17 cellular contexts compared by ENCODE assay signal in the genomic region with DNA sequence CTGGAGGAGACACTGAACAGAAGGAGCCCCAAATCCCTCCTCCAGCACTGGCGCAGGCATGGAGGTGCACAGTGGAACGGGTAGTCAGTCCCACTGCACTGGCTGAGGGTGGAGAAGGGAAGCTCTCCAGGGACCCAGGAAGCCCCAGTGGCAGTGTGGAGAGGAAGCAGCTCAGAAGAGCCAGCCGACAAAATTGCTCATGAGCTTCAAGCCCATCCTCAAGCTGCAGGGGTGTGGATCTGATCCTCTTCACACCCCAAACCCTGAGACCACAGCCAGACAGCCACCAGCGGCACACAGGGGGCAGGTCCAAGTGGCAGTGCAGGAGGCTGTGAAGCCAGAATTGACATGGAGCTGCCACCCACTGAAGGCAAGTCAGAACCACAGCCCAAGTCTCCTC. TPM values are rescaled to one million over a fixed set of nuclear protein-coding genes. Genes with fewer than 3 reads are reported as not detected.
DNase-seq lines count a peak whose midpoint lies in the region; ATAC-seq and TF ChIP-seq lines count a peak whose summit lies in the region.
"Had no signal": no experiment of that assay in that cellular context is flagged by ENCODE, and none has a peak within 500 bp of the region (broad histone marks: within the 10 kb centered on the region; RNA-seq: fewer than 3 reads in every experiment).

No MANE protein-coding gene starts in this region.

- H3K36me3 Mint-ChIP-seq in central memory CD8-positive, alpha-beta T cell (ENCODE audit: insufficient read depth), result peaks cover 2% of the 10 kb centered on the region
- no peaks in the 10 kb centered on the region for H3K36me3 Mint-ChIP-seq in neural crest cell (ENCODE audit: low read depth)

- H3K9me3 Mint-ChIP-seq in central memory CD8-positive, alpha-beta T cell, result no peaks in the 10 kb centered on the region
- H3K9me3 Mint-ChIP-seq in neural crest cell, result no peaks in the 10 kb centered on the region
- H3K9me3 Mint-ChIP-seq: CD4-positive, alpha-beta memory T cell had no signal

- H3K27ac ChIP-seq in heart right ventricle (peak overlapping the region in 9 of 10 donors; percentile 2 to 81 (median 64)), upper lobe of left lung (peak overlapping the region in 3 of 4 donors; percentile 21 to 73 (median 36))
- H3K27ac ChIP-seq: SJSA1 had no signal

- H3K4me3 Mint-ChIP-seq in central memory CD8-positive, alpha-beta T cell, result no peak overlapping the region
- no peak overlapping the region for H3K4me3 Mint-ChIP-seq in neural crest cell
- H3K4me3 Mint-ChIP-seq: activated CD4-positive, alpha-beta T cell treated with anti-CD3 and anti-CD28 coated beads for 36 hours had no signal

- H3K4me1 ChIP-seq in heart right ventricle (peaks cover 4 to 80% (median 55%) of the 10 kb centered on the region in 9 donors), upper lobe of left lung (peaks cover 32 to 37% (median 36%) of the 10 kb centered on the region in 4 donors)
- H3K4me1 ChIP-seq: SJSA1 had no signal

- DNase-seq in heart right ventricle, result no peak
- DNase-seq in cardiac septum (ENCODE audit: low spot score), result no peak
- DNase-seq in central memory CD8-positive, alpha-beta T cell (ENCODE audit: low spot score in 2 of 2), result no peak
- no peak for DNase-seq in neural crest cell (ENCODE audit: low read depth, low spot score)
- no peak for DNase-seq in upper lobe of left lung
- no peak for DNase-seq in stimulated activated CD4-positive, alpha-beta T cell treated with anti-CD3 and anti-CD28 coated beads, Interleukin-15, amount 100 ng/mL, for 24 hours
- DNase-seq in MG63, result no peak
- no peak for DNase-seq in DMS153 treated with DMSO at 0.1 percent for 48 hours (lab: John Stamatoyannopoulos, UW; ENCODE audit: unreplicated experiment)
- DNase-seq: ACHN; activated CD4-positive, alpha-beta T cell treated with anti-CD3 and anti-CD28 coated beads for 36 hours; activated naive CD4-positive, alpha-beta T cell; CD4-positive, alpha-beta memory T cell; EL; NCI-H1930; stimulated activated naive CD4-positive, alpha-beta T cell had no signal

- peaks cover 9% of the 10 kb centered on the region for H3K4me1 Mint-ChIP-seq in central memory CD8-positive, alpha-beta T cell
- peaks cover 40% of the 10 kb centered on the region for H3K4me1 Mint-ChIP-seq in neural crest cell

- TF ChIP-seq EP300 in upper lobe of left lung (IDR thresholded peaks at IDR 0.05), result no peak

- TF ChIP-seq CTCF in heart right ventricle (IDR thresholded peaks at IDR 0.05) (no peak), neural crest cell (conservative IDR thresholded peaks at IDR 0.05) (no peak), upper lobe of left lung (IDR thresholded peaks at IDR 0.05) (no peak)

- H3K27ac Mint-ChIP-seq in central memory CD8-positive, alpha-beta T cell (ENCODE audit: low read depth), result peak overlapping the region; percentile 19
- H3K27ac Mint-ChIP-seq in neural crest cell (ENCODE audit: unreplicated experiment), result peak overlapping the region; percentile 39
- H3K27ac Mint-ChIP-seq: activated CD4-positive, alpha-beta T cell treated with anti-CD3 and anti-CD28 coated beads for 36 hours had no signal

- H3K36me3 ChIP-seq in heart right ventricle, result peaks cover 0 to 40% (median 13%) of the 10 kb centered on the region in 9 donors
- peaks cover 7 to 40% (median 25%) of the 10 kb centered on the region in 4 donors for H3K36me3 ChIP-seq in upper lobe of left lung
- H3K36me3 ChIP-seq in MG63, result peaks cover 4% of the 10 kb centered on the region

- H3K27me3 Mint-ChIP-seq in central memory CD8-positive, alpha-beta T cell, result peaks cover 32% of the 10 kb centered on the region
- H3K27me3 Mint-ChIP-seq in neural crest cell (ENCODE audit: low read depth), result no peaks in the 10 kb centered on the region

- H3K9me3 ChIP-seq in heart right ventricle, result no peaks in the 10 kb centered on the region
- no peaks in the 10 kb centered on the region for H3K9me3 ChIP-seq in upper lobe of left lung
- H3K9me3 ChIP-seq in MG63, result no peaks in the 10 kb centered on the region
- H3K9me3 ChIP-seq: SJSA1 had no signal

- 58 to 72% methylated on average over 4 of the region's 4 CpGs for WGBS in heart right ventricle, 2 donors
- 64% methylated on average over 4 of the region's 4 CpGs; no CpG with 5 or more reads in 1 of the 2 donors for WGBS in upper lobe of left lung, 2 donors

- H3K4me3 ChIP-seq in heart right ventricle (no peak overlapping the region), upper lobe of left lung (no peak overlapping the region), MG63 (no peak overlapping the region)
- H3K4me3 ChIP-seq: SJSA1 had no signal

- TF ChIP-seq POLR2A in upper lobe of left lung (IDR thresholded peaks at IDR 0.05), result no peak

- intact Hi-C loops in heart right ventricle (cut with DNase I), result loop anchor here in 5 of 10 donors (2.0 to 10.0 kb wide), 4 partner anchors 33 to 113 kb away; a partner anchor contains a TSS
- intact Hi-C loops in cardiac septum (cut with DNase I), result no loop called here

- ATAC-seq in heart right ventricle, result no peak
- no peak for ATAC-seq in central memory CD8-positive, alpha-beta T cell (replicated peaks; ENCODE audit: extremely low read depth, poor library complexity, severe bottlenecking)
- no peak for ATAC-seq in upper lobe of left lung (ENCODE audit: low FRiP score in 2 of 2)
- ATAC-seq: activated CD4-positive, alpha-beta T cell treated with anti-CD3 and anti-CD28 coated beads for 36 hours; left lobe of liver had no signal

- H3K27me3 ChIP-seq in heart right ventricle (no peaks in the 10 kb centered on the region), upper lobe of left lung (no peaks in the 10 kb centered on the region), MG63 (no peaks in the 10 kb centered on the region)
- H3K27me3 ChIP-seq: SJSA1 had no signal

RNA-seq across cellular contexts. Expression of a gene that starts 32.1 kb away (rescaled TPM):
- total RNA-seq in heart right ventricle (10 to 100 TPM; 17.6 to 56.6 (median 28.7) TPM), cardiac septum (35.6 TPM), neural crest cell (115 and 116 TPM in 2 replicates), upper lobe of left lung (100 to 1,000 TPM; 100 to 171 (median 136) TPM)
- 10 to 100 TPM; 12.4 to 23.6 TPM for polyA plus RNA-seq in heart right ventricle
- total RNA-seq in MG63 (2014; rRNA removed; shearing (Covaris generic); ENCODE audit: low replicate concordance), result 52.7 and 71.9 TPM in 2 replicates
